2 cellular contexts compared by ENCODE assay signal in the genomic region with DNA sequence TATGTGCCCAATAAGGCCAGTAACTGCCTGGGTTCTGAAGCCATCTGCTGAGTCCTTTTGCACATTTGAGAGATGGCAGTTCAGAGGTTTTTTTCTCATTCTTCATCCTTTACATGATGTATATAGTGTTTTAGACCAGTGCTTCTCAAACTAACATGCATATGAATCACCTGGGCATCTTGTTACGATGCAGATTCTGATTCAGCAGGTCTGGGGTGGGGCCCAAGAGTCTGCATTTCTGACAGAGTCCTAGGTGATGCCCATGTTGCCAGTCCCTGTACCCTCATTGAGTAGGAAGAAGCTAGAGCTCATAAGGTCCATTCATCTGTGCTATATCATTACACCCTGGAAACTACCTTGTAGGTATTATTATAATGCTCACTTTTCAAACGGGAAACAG.
TF ChIP-seq lines count a peak whose summit lies in the region.

No MANE protein-coding gene starts in this region.

TF ChIP-seq in SK-N-SH, 30 proteins besides CTCF, POLR2A, EP300 and RAD21 (continued from another document):
- TF ChIP-seq, protein P1, sequence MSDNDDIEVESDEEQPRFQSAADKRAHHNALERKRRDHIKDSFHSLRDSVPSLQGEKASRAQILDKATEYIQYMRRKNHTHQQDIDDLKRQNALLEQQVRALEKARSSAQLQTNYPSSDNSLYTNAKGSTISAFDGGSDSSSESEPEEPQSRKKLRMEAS (IDR thresholded peaks at IDR 0.05; ENCODE audit: low read depth) = no peak
- no peak for TF ChIP-seq MXI1 (IDR thresholded peaks at IDR 0.05; ENCODE audit: low read depth, low read length)
- TF ChIP-seq GATA2 (CRISPR knock-in tag; IDR thresholded peaks at IDR 0.05) = no peak
- no peak for TF ChIP-seq YY1 (IDR thresholded peaks at IDR 0.05; ENCODE audit: low read depth)
- TF ChIP-seq RCOR1 (IDR thresholded peaks at IDR 0.05; ENCODE audit: low read length) = no peak
- TF ChIP-seq SMC3 (IDR thresholded peaks at IDR 0.05; ENCODE audit: low read depth, low read length) = no peak
- TF ChIP-seq SIN3A (IDR thresholded peaks at IDR 0.05; ENCODE audit: borderline replicate concordance, low read depth, low read length) = no peak
- TF ChIP-seq TAF1 (IDR thresholded peaks at IDR 0.05; ENCODE audit: borderline replicate concordance, low read depth, low read length) = no peak
- TF ChIP-seq POLR2AphosphoS5 (IDR thresholded peaks at IDR 0.05; ENCODE audit: low read depth, low read length) = no peak
- TF ChIP-seq, protein P2, sequence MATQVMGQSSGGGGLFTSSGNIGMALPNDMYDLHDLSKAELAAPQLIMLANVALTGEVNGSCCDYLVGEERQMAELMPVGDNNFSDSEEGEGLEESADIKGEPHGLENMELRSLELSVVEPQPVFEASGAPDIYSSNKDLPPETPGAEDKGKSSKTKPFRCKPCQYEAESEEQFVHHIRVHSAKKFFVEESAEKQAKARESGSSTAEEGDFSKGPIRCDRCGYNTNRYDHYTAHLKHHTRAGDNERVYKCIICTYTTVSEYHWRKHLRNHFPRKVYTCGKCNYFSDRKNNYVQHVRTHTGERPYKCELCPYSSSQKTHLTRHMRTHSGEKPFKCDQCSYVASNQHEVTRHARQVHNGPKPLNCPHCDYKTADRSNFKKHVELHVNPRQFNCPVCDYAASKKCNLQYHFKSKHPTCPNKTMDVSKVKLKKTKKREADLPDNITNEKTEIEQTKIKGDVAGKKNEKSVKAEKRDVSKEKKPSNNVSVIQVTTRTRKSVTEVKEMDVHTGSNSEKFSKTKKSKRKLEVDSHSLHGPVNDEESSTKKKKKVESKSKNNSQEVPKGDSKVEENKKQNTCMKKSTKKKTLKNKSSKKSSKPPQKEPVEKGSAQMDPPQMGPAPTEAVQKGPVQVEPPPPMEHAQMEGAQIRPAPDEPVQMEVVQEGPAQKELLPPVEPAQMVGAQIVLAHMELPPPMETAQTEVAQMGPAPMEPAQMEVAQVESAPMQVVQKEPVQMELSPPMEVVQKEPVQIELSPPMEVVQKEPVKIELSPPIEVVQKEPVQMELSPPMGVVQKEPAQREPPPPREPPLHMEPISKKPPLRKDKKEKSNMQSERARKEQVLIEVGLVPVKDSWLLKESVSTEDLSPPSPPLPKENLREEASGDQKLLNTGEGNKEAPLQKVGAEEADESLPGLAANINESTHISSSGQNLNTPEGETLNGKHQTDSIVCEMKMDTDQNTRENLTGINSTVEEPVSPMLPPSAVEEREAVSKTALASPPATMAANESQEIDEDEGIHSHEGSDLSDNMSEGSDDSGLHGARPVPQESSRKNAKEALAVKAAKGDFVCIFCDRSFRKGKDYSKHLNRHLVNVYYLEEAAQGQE (IDR thresholded peaks at IDR 0.05; ENCODE audit: low read depth, low read length) = no peak
- TF ChIP-seq TEAD4 (IDR thresholded peaks at IDR 0.05; ENCODE audit: borderline replicate concordance, insufficient read depth) = no peak
- TF ChIP-seq TCF12 (IDR thresholded peaks at IDR 0.05) = no peak
TF ChIP-seq in SK-N-SH: peak in this region for 0.

TF ChIP-seq in SK-N-SH treated with all-trans-retinoic acid at 6 μM for 48 hours, 23 proteins besides CTCF, POLR2A, EP300 and RAD21 (continued from another document):
- TF ChIP-seq, protein P3, sequence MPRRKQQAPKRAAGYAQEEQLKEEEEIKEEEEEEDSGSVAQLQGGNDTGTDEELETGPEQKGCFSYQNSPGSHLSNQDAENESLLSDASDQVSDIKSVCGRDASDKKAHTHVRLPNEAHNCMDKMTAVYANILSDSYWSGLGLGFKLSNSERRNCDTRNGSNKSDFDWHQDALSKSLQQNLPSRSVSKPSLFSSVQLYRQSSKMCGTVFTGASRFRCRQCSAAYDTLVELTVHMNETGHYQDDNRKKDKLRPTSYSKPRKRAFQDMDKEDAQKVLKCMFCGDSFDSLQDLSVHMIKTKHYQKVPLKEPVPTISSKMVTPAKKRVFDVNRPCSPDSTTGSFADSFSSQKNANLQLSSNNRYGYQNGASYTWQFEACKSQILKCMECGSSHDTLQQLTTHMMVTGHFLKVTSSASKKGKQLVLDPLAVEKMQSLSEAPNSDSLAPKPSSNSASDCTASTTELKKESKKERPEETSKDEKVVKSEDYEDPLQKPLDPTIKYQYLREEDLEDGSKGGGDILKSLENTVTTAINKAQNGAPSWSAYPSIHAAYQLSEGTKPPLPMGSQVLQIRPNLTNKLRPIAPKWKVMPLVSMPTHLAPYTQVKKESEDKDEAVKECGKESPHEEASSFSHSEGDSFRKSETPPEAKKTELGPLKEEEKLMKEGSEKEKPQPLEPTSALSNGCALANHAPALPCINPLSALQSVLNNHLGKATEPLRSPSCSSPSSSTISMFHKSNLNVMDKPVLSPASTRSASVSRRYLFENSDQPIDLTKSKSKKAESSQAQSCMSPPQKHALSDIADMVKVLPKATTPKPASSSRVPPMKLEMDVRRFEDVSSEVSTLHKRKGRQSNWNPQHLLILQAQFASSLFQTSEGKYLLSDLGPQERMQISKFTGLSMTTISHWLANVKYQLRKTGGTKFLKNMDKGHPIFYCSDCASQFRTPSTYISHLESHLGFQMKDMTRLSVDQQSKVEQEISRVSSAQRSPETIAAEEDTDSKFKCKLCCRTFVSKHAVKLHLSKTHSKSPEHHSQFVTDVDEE (CRISPR knock-in tag; IDR thresholded peaks at IDR 0.05) = no peak
TF ChIP-seq in SK-N-SH treated with all-trans-retinoic acid at 6 μM for 48 hours: peak in this region for 0.
